9 cellular contexts compared by ENCODE assay signal in genomic region chr3:190017575-190018288, GRCh38.
DNase-seq lines count a peak whose midpoint lies in the region; ATAC-seq and TF ChIP-seq lines count a peak whose summit lies in the region.
"Had no signal": no experiment of that assay in that cellular context is flagged by ENCODE, and none has a peak within 500 bp of the region (broad histone marks: within the 10 kb centered on the region; RNA-seq: fewer than 3 reads in every experiment).

No MANE protein-coding gene starts in this region.

- H3K4me3 ChIP-seq in breast epithelium (no peak overlapping the region), upper lobe of right lung (no peak overlapping the region)
- H3K4me3 ChIP-seq: skin epidermis had no signal

- no peak overlapping the region for H3K4me3 Mint-ChIP-seq in MCF 10A (ENCODE audit: unreplicated experiment)

- TF ChIP-seq CTCF in MCF 10A (IDR thresholded peaks at IDR 0.05; ENCODE audit: unreplicated experiment) (peak; percentile 74), breast epithelium (IDR thresholded peaks at IDR 0.05) (no peak), upper lobe of right lung (IDR thresholded peaks at IDR 0.05) (peak; percentile 30)

- DNase-seq in MCF 10A (ENCODE audit: unreplicated experiment) (peak; percentile 78), breast epithelium (ENCODE audit: low spot score in 2 of 2) (no peak), SK-MEL-5 (ENCODE audit: low read depth, low spot score) (peak; percentile 82), head of caudate nucleus (peak in 31 of 42 donors; percentile 2 to 72 (median 36)), upper lobe of right lung (no peak), OCI-M2 (lab: John Stamatoyannopoulos, UW; ENCODE audit: unreplicated experiment) (no peak), NCI-H446 treated with DMSO at 0.1 percent for 48 hours (lab: John Stamatoyannopoulos, UW) (no peak)
- no peak for DNase-seq in activated CD4-positive, CD25-positive, alpha-beta regulatory T cell (lab: John Stamatoyannopoulos, UW)

- POLR2A ChIA-PET in MCF 10A (lab: Yijun Ruan, JAX) = interaction anchor here (0.6 to 2.8 kb wide), 5 partner anchors 18 to 125 kb away, joined by 3 to 7 read pairs (median 4); partner anchors contain the start of gene P3H2

- in situ Hi-C loops in SK-MEL-5 (cut with HindIII; ENCODE audit: low pct_unique_long_range_greater_than_20kb, low sequenced_read_pairs) = no loop called here

- intact Hi-C loops in MCF 10A (cut with micrococcal nuclease) = loop anchor here (1.0 to 5.0 kb wide), 6 partner anchors 50 to 680 kb away; partner anchors contain the start of genes CLDN1 and P3H2
- intact Hi-C loops in breast epithelium (cut with DNase I; ENCODE audit: low total_unique reads) = no loop called here
- intact Hi-C loops in head of caudate nucleus (cut with DNase I) = no loop called here
- intact Hi-C loops in upper lobe of right lung (cut with DNase I) = no loop called here

- H3K4me1 ChIP-seq in breast epithelium = no peaks in the 10 kb centered on the region
- no peaks in the 10 kb centered on the region for H3K4me1 ChIP-seq in upper lobe of right lung

- TF ChIP-seq POLR2A in breast epithelium (IDR thresholded peaks at IDR 0.05) = no peak

- H3K36me3 ChIP-seq in breast epithelium (no peaks in the 10 kb centered on the region), upper lobe of right lung (no peaks in the 10 kb centered on the region)

- no peaks in the 10 kb centered on the region for H3K9me3 ChIP-seq in breast epithelium
- H3K9me3 ChIP-seq in upper lobe of right lung = no peaks in the 10 kb centered on the region

- no peak overlapping the region for H3K27ac ChIP-seq in breast epithelium
- H3K27ac ChIP-seq in upper lobe of right lung = no peak overlapping the region
- H3K27ac ChIP-seq: skin epidermis had no signal

- CTCF ChIA-PET in MCF 10A (lab: Yijun Ruan, JAX) = interaction anchor here (0.6 to 1.7 kb wide), 23 partner anchors 8 to 722 kb away, joined by 3 to 9 read pairs (median 4); partner anchors contain the start of genes CLDN1 and P3H2

- ATAC-seq in upper lobe of right lung = peak; percentile 74

- H3K27me3 Mint-ChIP-seq in MCF 10A (ENCODE audit: insufficient read depth, unreplicated experiment) = no peaks in the 10 kb centered on the region

- BruUV-seq in MCF 10A (replicated peaks; lab: Mats Ljungman, UMichigan) = no TSS peak

- no peaks in the 10 kb centered on the region for H3K27me3 ChIP-seq in breast epithelium
- H3K27me3 ChIP-seq in upper lobe of right lung = no peaks in the 10 kb centered on the region

- H3K4me1 Mint-ChIP-seq in MCF 10A (ENCODE audit: insufficient read depth, unreplicated experiment) = peaks cover 26% of the 10 kb centered on the region

- no peaks in the 10 kb centered on the region for H3K36me3 Mint-ChIP-seq in MCF 10A (ENCODE audit: insufficient read depth, unreplicated experiment)

- no peaks in the 10 kb centered on the region for H3K9me3 Mint-ChIP-seq in MCF 10A (ENCODE audit: unreplicated experiment)

- H3K27ac Mint-ChIP-seq in MCF 10A (ENCODE audit: low read depth, unreplicated experiment) = no peak overlapping the region

Comparison
In these comparisons a context has a peak if more than half of its experiments do, and no peak if none do; other contexts are left out.
1. DNase-seq: peak in MCF 10A (single experiment), SK-MEL-5 (single experiment) and head of caudate nucleus (31 of 42); none in breast epithelium (0 of 2), upper lobe of right lung (single experiment), OCI-M2 (single experiment), NCI-H446 treated with DMSO at 0.1 percent for 48 hours (single experiment) and activated CD4-positive, CD25-positive, alpha-beta regulatory T cell (0 of 4).
2. CTCF ChIP-seq: peak in MCF 10A (single experiment) and upper lobe of right lung (single experiment); none in breast epithelium (0 of 3).